In genomic region chr20:64038579-64039292, GRCh38 we compare ENCODE assay signal across 8 cellular contexts. TPM values are rescaled to one million over a fixed set of nuclear protein-coding genes. Genes with fewer than 3 reads are reported as not detected.
DNase-seq lines count a peak whose midpoint lies in the region; ATAC-seq and TF ChIP-seq lines count a peak whose summit lies in the region.

No MANE protein-coding gene starts in this region.

- peak; percentile 74 for DNase-seq in DMS79 treated with DMSO at 0.1 percent for 48 hours (lab: John Stamatoyannopoulos, UW)
- peak; percentile 60 to 71 for DNase-seq in SW 1271 (lab: John Stamatoyannopoulos, UW)
- DNase-seq in activated naive CD8-positive, alpha-beta T cell treated with anti-CD3 and anti-CD28 coated beads, Interleukin-2, amount 50 U/mL, for 16 hours (ENCODE audit: low read depth, low spot score): peak; percentile 57
- DNase-seq in iPS DF 6.9 (ENCODE audit: low read depth, low spot score): no peak
- DNase-seq in NK-92 treated with Interleukin-12 subunit alpha and Interleukin-12 subunit beta, amount 100 ng/mL, for 24 hours (lab: John Stamatoyannopoulos, UW): no peak

- no peaks in the 10 kb centered on the region for H3K79me2 ChIP-seq in Loucy (ENCODE audit: insufficient read depth, low read length)

- no peak overlapping the region for H3K27ac ChIP-seq in iPS DF 6.9 (ENCODE audit: low read length)
- H3K27ac ChIP-seq in skeletal muscle tissue (ENCODE audit: low read depth, low read length): no peak overlapping the region

- peak overlapping the region; percentile 83 for H3K4me2 ChIP-seq in Loucy (ENCODE audit: low read depth, low read length, poor library complexity, severe bottlenecking)

- peak overlapping the region; percentile 79 for H3K4me3 ChIP-seq in Loucy (ENCODE audit: low read length, poor library complexity, severe bottlenecking)
- H3K4me3 ChIP-seq in iPS DF 6.9 (ENCODE audit: low read length): peak overlapping the region; percentile 68
- peak overlapping the region in 2 of 3 donors; percentile 45 to 49 for H3K4me3 ChIP-seq in skeletal muscle tissue (ENCODE audit: low read length in 3 of 3)

- peaks cover 8% of the 10 kb centered on the region; the same call in 1 of the 2 replicates for H3K36me3 ChIP-seq in Loucy (ENCODE audit: insufficient read depth, low read length)
- 0 out of 2 replicates have a peak, but pooled peaks cover 2% of the 10 kb centered on the region for H3K36me3 ChIP-seq in iPS DF 6.9 (ENCODE audit: control insufficient read depth, insufficient read depth, low read length)
- peaks cover 4 to 8% (median 7%) of the 10 kb centered on the region in 3 donors for H3K36me3 ChIP-seq in skeletal muscle tissue (ENCODE audit: control insufficient read depth in 3 of 3, insufficient read depth in 3 of 3, low read length in 3 of 3)

- H4K20me1 ChIP-seq in Loucy (ENCODE audit: insufficient read depth, low read length, poor library complexity, severe bottlenecking): no peaks in the 10 kb centered on the region

- peak; percentile 60 for ATAC-seq in GM21619 (IDR thresholded peaks at IDR 0.05; ENCODE audit: unreplicated experiment)

- peak; percentile 63 for TF ChIP-seq CTCF in Loucy (conservative IDR thresholded peaks at IDR 0.05; ENCODE audit: low read length)

- peaks cover 4% of the 10 kb centered on the region; the same call in 1 of the 2 replicates for H3F3A ChIP-seq in Loucy (ENCODE audit: low read depth)

- no peaks in the 10 kb centered on the region for H3K9me2 ChIP-seq in Loucy (replicated peaks; ENCODE audit: low read depth, low read length)

- no CpG with 5 or more reads among the region's 88 CpGs for WGBS in iPS DF 6.9 (ENCODE audit: insufficient coverage, insufficient read length)

- H3K9ac ChIP-seq in Loucy (ENCODE audit: low read depth, low read length, poor library complexity, severe bottlenecking) (peak overlapping the region; percentile 77), skeletal muscle tissue (ENCODE audit: low read depth in 1 of 3, low read length in 3 of 3) (peak overlapping the region in 1 of 3 donors; percentile 60)

- H3K9me3 ChIP-seq in Loucy (ENCODE audit: insufficient read depth, low read depth, low read length) (no peaks in the 10 kb centered on the region), iPS DF 6.9 (ENCODE audit: control insufficient read depth, insufficient read depth, low read length) (no peaks in the 10 kb centered on the region), skeletal muscle tissue (ENCODE audit: control insufficient read depth in 3 of 3, low read length in 3 of 3) (no peaks in the 10 kb centered on the region)

- peak overlapping the region; percentile 97 for H2AFZ ChIP-seq in Loucy (ENCODE audit: low read length)

- H3K27me3 ChIP-seq in Loucy (ENCODE audit: insufficient read depth, low read length, poor library complexity, severe bottlenecking) (no peaks in the 10 kb centered on the region), iPS DF 6.9 (ENCODE audit: control insufficient read depth, insufficient read depth, low read length) (peaks cover 8% of the 10 kb centered on the region; the same call in 1 of the 2 replicates), skeletal muscle tissue (ENCODE audit: control insufficient read depth in 3 of 3, insufficient read depth in 3 of 3, low read length in 3 of 3) (peaks cover 58 to 71% (median 58%) of the 10 kb centered on the region in 3 donors)

- peaks cover 59% of the 10 kb centered on the region for H3K4me1 ChIP-seq in Loucy (ENCODE audit: insufficient read depth, low read length, poor library complexity, severe bottlenecking)
- H3K4me1 ChIP-seq in iPS DF 6.9 (ENCODE audit: control insufficient read depth, insufficient read depth, low read length): peaks cover 16% of the 10 kb centered on the region
- peaks cover 6 to 36% (median 35%) of the 10 kb centered on the region in 3 donors for H3K4me1 ChIP-seq in skeletal muscle tissue (ENCODE audit: control insufficient read depth in 3 of 3, insufficient read depth in 3 of 3, low read length in 3 of 3)

RNA-seq across cellular contexts. Expression of gene C20orf204, which starts 2.8 kb away (rescaled TPM):
- total RNA-seq in skeletal muscle tissue: 0.52 TPM

RNA-seq across cellular contexts. Expression of gene SOX18, which starts 10.7 kb away (rescaled TPM):
- 3.7 TPM for total RNA-seq in skeletal muscle tissue

RNA-seq across cellular contexts. Expression of gene TCEA2, which starts 24.3 kb away (rescaled TPM):
- 8.4 TPM for total RNA-seq in skeletal muscle tissue

RNA-seq across cellular contexts. Expression of gene RGS19, which starts 40.6 kb away (rescaled TPM):
- 5.2 TPM for total RNA-seq in skeletal muscle tissue

RNA-seq across cellular contexts. Expression of gene OPRL1, which starts 41.1 kb away (rescaled TPM):
- 0.52 TPM for total RNA-seq in skeletal muscle tissue

Comparison
In these comparisons a context has a peak if more than half of its experiments do, and no peak if none do; other contexts are left out.
1. DNase-seq: peak in DMS79 treated with DMSO at 0.1 percent for 48 hours (single experiment), SW 1271 (2 of 2) and activated naive CD8-positive, alpha-beta T cell treated with anti-CD3 and anti-CD28 coated beads, Interleukin-2, amount 50 U/mL, for 16 hours (single experiment); none in iPS DF 6.9 (single experiment) and NK-92 treated with Interleukin-12 subunit alpha and Interleukin-12 subunit beta, amount 100 ng/mL, for 24 hours (single experiment).
2. Peak in every context shown above with its lines, with median percentiles within 50 percentile points of each other: H3K4me3 ChIP-seq.